ENCODE assay signal across 9 cellular contexts in genomic region chr12:40011775-40012129, GRCh38.
DNase-seq lines count a peak whose midpoint lies in the region; ATAC-seq and TF ChIP-seq lines count a peak whose summit lies in the region.
"Had no signal": no experiment of that assay in that cellular context is flagged by ENCODE, and none has a peak within 500 bp of the region (broad histone marks: within the 10 kb centered on the region; RNA-seq: fewer than 3 reads in every experiment).

No MANE protein-coding gene starts in this region.

- H3K9me3 ChIP-seq in SU-DHL-6 (ENCODE audit: insufficient read depth, low read length): no peaks in the 10 kb centered on the region

- TF ChIP-seq CTCF in GM06990 (IDR thresholded peaks at IDR 0.05; ENCODE audit: insufficient read depth, low read length, poor library complexity, severe bottlenecking): no peak
- TF ChIP-seq CTCF in SU-DHL-6 (IDR thresholded peaks at IDR 0.05; ENCODE audit: insufficient read depth, low read length, poor library complexity, severe bottlenecking): no peak

- peak overlapping the region; percentile 63 for H3K4me3 Mint-ChIP-seq in memory B cell

- no peak overlapping the region for H3K27ac ChIP-seq in SU-DHL-6 (ENCODE audit: low read depth, low read length)

- H4K20me1 ChIP-seq in SU-DHL-6 (ENCODE audit: low read depth, low read length): no peaks in the 10 kb centered on the region

- no peaks in the 10 kb centered on the region for H3K27me3 Mint-ChIP-seq in memory B cell

- H3K9ac ChIP-seq in SU-DHL-6 (ENCODE audit: low read length): no peak overlapping the region

- peak overlapping the region; percentile 78 for H3K27ac Mint-ChIP-seq in memory B cell

- H3K36me3 Mint-ChIP-seq in memory B cell: no peaks in the 10 kb centered on the region

- DNase-seq in GM06990 (ENCODE audit: extremely low read depth, insufficient read length) (no peak), memory B cell (ENCODE audit: low spot score in 2 of 2) (no peak), G401 (ENCODE audit: low spot score) (no peak), H7 (no peak), T-helper 9 cell (no peak)
- DNase-seq in stimulated activated CD4-positive, alpha-beta T cell treated with anti-CD3 and anti-CD28 coated beads, Interleukin-4, amount 100 ng/mL, for 4 hours: no peak
- DNase-seq: NCI-H2107 had no signal

- peak overlapping the region; percentile 2 for H2AFZ ChIP-seq in SU-DHL-6 (ENCODE audit: low read depth, low read length, severe bottlenecking)

- H3F3A ChIP-seq in SU-DHL-6 (ENCODE audit: insufficient read depth): no peaks in the 10 kb centered on the region

- no peaks in the 10 kb centered on the region for H3K9me2 ChIP-seq in SU-DHL-6 (replicated peaks; ENCODE audit: insufficient read depth, low read length)

- no peaks in the 10 kb centered on the region for H3K79me2 ChIP-seq in SU-DHL-6 (ENCODE audit: insufficient read depth, low read length)

- peak overlapping the region; percentile 34; the same call in 1 of the 2 replicates for H3K4me3 ChIP-seq in GM06990 (replicated peaks; ENCODE audit: low read depth, low read length)
- no peak overlapping the region for H3K4me3 ChIP-seq in SU-DHL-6 (ENCODE audit: insufficient read depth, low read length, poor library complexity, severe bottlenecking)
- no peak overlapping the region for H3K4me3 ChIP-seq in H7 (ENCODE audit: insufficient read depth, low read depth, low read length)

- H3K9me3 Mint-ChIP-seq in memory B cell: no peaks in the 10 kb centered on the region

- ATAC-seq in HG02571 (IDR thresholded peaks at IDR 0.05; ENCODE audit: unreplicated experiment): peak; percentile 17
- ATAC-seq in memory B cell (ENCODE audit: low read depth): no peak

- H3K4me1 Mint-ChIP-seq in memory B cell: peaks cover 8% of the 10 kb centered on the region

- in situ Hi-C loops in G401 (cut with HindIII; ENCODE audit: low sequenced_read_pairs): no loop called here

- no peaks in the 10 kb centered on the region for H3K27me3 ChIP-seq in GM06990 (replicated peaks; ENCODE audit: control insufficient read depth, insufficient read depth, low read length)
- no peaks in the 10 kb centered on the region for H3K27me3 ChIP-seq in SU-DHL-6 (ENCODE audit: low read length)
- no peaks in the 10 kb centered on the region for H3K27me3 ChIP-seq in H7 (ENCODE audit: control insufficient read depth, insufficient read depth, low read length)

- H3K36me3 ChIP-seq in GM06990 (ENCODE audit: control insufficient read depth, insufficient read depth, low read length): no peaks in the 10 kb centered on the region
- no peaks in the 10 kb centered on the region for H3K36me3 ChIP-seq in SU-DHL-6 (ENCODE audit: low read length)
- no peaks in the 10 kb centered on the region for H3K36me3 ChIP-seq in H7 (replicated peaks; ENCODE audit: control insufficient read depth, insufficient read depth, low read length)

- peak overlapping the region; percentile 28 for H3K4me2 ChIP-seq in SU-DHL-6 (ENCODE audit: low read depth, low read length, poor library complexity, severe bottlenecking)
